11 cellular contexts compared by ENCODE assay signal in genomic region chr11:104531894-104532293, GRCh38.
"Had no signal": no experiment of that assay in that cellular context is flagged by ENCODE, and none has a peak within 500 bp of the region (broad histone marks: within the 10 kb centered on the region; RNA-seq: fewer than 3 reads in every experiment).

No MANE protein-coding gene starts in this region.

- DNase-seq: activated CD4-positive, CD25-positive, alpha-beta regulatory T cell treated with anti-CD3 and anti-CD28 coated beads, Interleukin-2, amount 50 U/mL, for 72 hours; activated naive CD4-positive, alpha-beta T cell treated with Interleukin-2 at 50 U/mL for 16 hours; aorta; islet precursor cell; mammary epithelial cell; naive B cell; retina had no signal

- H3K27ac ChIP-seq: gastroesophageal sphincter, neutrophil, parathyroid adenoma, thoracic aorta had no signal

- H2AFZ ChIP-seq: parathyroid adenoma had no signal

- H3K79me2 ChIP-seq: parathyroid adenoma had no signal

- ATAC-seq: gastroesophageal sphincter had no signal

- H3K4me1 ChIP-seq: gastroesophageal sphincter, parathyroid adenoma had no signal

- H3K27me3 ChIP-seq: gastroesophageal sphincter, neutrophil had no signal

- H3K36me3 ChIP-seq: gastroesophageal sphincter, neutrophil, thoracic aorta had no signal

- H3K4me3 ChIP-seq: gastroesophageal sphincter, thoracic aorta had no signal

- H3K9me3 ChIP-seq: gastroesophageal sphincter, neutrophil, thoracic aorta had no signal
